36 cellular contexts compared by ENCODE assay signal in genomic region chr19:43479961-43480561, GRCh38. TPM values are rescaled to one million over a fixed set of nuclear protein-coding genes. Genes with fewer than 3 reads are reported as not detected.
"Had no signal": no experiment of that assay in that cellular context is flagged by ENCODE, and none has a peak within 500 bp of the region (broad histone marks: within the 10 kb centered on the region; RNA-seq: fewer than 3 reads in every experiment).

No MANE protein-coding gene starts in this region.

- H3K27me3 ChIP-seq: ascending aorta, cardiac muscle cell had no signal

- H3K9me3 Mint-ChIP-seq: activated CD4-positive, alpha-beta memory T cell treated with anti-CD3 and anti-CD28 coated beads, Interleukin-2, amount 10 ng/mL, durations not matched to agents 7 days and 5 days; activated naive CD4-positive, alpha-beta T cell treated with anti-CD3 and anti-CD28 coated beads, Interleukin-2, amount 10 ng/mL, durations not matched to agents 7 days and 5 days; activated naive CD8-positive, alpha-beta T cell treated with anti-CD3 and anti-CD28 coated beads, Interleukin-2, amount 10 ng/mL, durations not matched to agents 7 days and 5 days; activated naive CD8-positive, alpha-beta T cell treated with anti-CD3 and anti-CD28 coated beads, Interleukin-2, amount 50 U/mL, for 24 hours; activated T-cell treated with anti-CD3 and anti-CD28 coated beads, Interleukin-2, amount 50 U/mL, for 24 hours; central memory CD8-positive, alpha-beta T cell; T-helper 1 cell treated with Interleukin-12 subunit alpha and Interleukin-12 subunit beta and Interleukin-4 antibody, amounts not matched to agents 30 μg/mL and 1 μg/mL, for 36 hours had no signal

- H3K27ac Mint-ChIP-seq: activated CD4-positive, alpha-beta memory T cell treated with anti-CD3 and anti-CD28 coated beads, Interleukin-2, amount 10 ng/mL, durations not matched to agents 7 days and 5 days; activated CD4-positive, alpha-beta T cell treated with anti-CD3 and anti-CD28 coated beads for 36 hours; activated CD4-positive, alpha-beta T cell treated with anti-CD3 and anti-CD28 coated beads, Interleukin-2, amount 10 ng/mL, durations not matched to agents 7 days and 5 days; activated CD8-positive, alpha-beta memory T cell treated with anti-CD3 and anti-CD28 coated beads, Interleukin-2, amount 10 ng/mL, durations not matched to agents 7 days and 5 days; activated CD8-positive, alpha-beta T cell treated with anti-CD3 and anti-CD28 coated beads, Interleukin-2, amount 10 ng/mL, durations not matched to agents 7 days and 5 days; activated naive CD4-positive, alpha-beta T cell treated with anti-CD3 and anti-CD28 coated beads, Interleukin-2, amount 10 ng/mL, durations not matched to agents 7 days and 5 days; activated naive CD4-positive, alpha-beta T cell treated with anti-CD3 and anti-CD28 coated beads, Interleukin-2, amount 50 U/mL, for 24 hours; activated naive CD8-positive, alpha-beta T cell; activated naive CD8-positive, alpha-beta T cell treated with anti-CD3 and anti-CD28 coated beads, Interleukin-2, amount 10 ng/mL, durations not matched to agents 7 days and 5 days; activated naive CD8-positive, alpha-beta T cell treated with anti-CD3 and anti-CD28 coated beads, Interleukin-2, amount 50 U/mL, for 24 hours; activated T-cell treated with anti-CD3 and anti-CD28 coated beads, Interleukin-2, amount 50 U/mL, for 24 hours; activated T-helper 2 cell treated with anti-CD3 and anti-CD28 coated beads, Interferon-gamma antibody, Interleukin-2, Interleukin-4, amounts not matched to agents 10 μg/mL and 5 μg/mL and 100 μg/mL, durations not matched to agents 14 hours and 24 hours and 36 hours; brain; T-helper 1 cell treated with Interleukin-12 subunit alpha and Interleukin-12 subunit beta and Interleukin-4 antibody, amounts not matched to agents 30 μg/mL and 1 μg/mL, for 36 hours had no signal

- H3K4me3 ChIP-seq: ascending aorta, cardiac muscle cell had no signal

- H3K9me3 ChIP-seq: ascending aorta had no signal

- H3K36me3 Mint-ChIP-seq: activated CD8-positive, alpha-beta memory T cell treated with anti-CD3 and anti-CD28 coated beads, Interleukin-2, amount 10 ng/mL, durations not matched to agents 7 days and 5 days had no signal

- H3K4me3 Mint-ChIP-seq: activated CD4-positive, alpha-beta memory T cell treated with anti-CD3 and anti-CD28 coated beads, Interleukin-2, amount 10 ng/mL, durations not matched to agents 7 days and 5 days; activated CD4-positive, alpha-beta T cell treated with anti-CD3 and anti-CD28 coated beads for 36 hours; activated CD4-positive, alpha-beta T cell treated with anti-CD3 and anti-CD28 coated beads, Interleukin-2, amount 10 ng/mL, durations not matched to agents 7 days and 5 days; activated CD8-positive, alpha-beta memory T cell treated with anti-CD3 and anti-CD28 coated beads, Interleukin-2, amount 10 ng/mL, durations not matched to agents 7 days and 5 days; activated CD8-positive, alpha-beta T cell treated with anti-CD3 and anti-CD28 coated beads, Interleukin-2, amount 10 ng/mL, durations not matched to agents 7 days and 5 days; activated naive CD4-positive, alpha-beta T cell treated with anti-CD3 and anti-CD28 coated beads, Interleukin-2, amount 10 ng/mL, durations not matched to agents 7 days and 5 days; activated naive CD4-positive, alpha-beta T cell treated with anti-CD3 and anti-CD28 coated beads, Interleukin-2, amount 50 U/mL, for 24 hours; activated naive CD8-positive, alpha-beta T cell; activated naive CD8-positive, alpha-beta T cell treated with anti-CD3 and anti-CD28 coated beads, Interleukin-2, amount 10 ng/mL, durations not matched to agents 7 days and 5 days; activated naive CD8-positive, alpha-beta T cell treated with anti-CD3 and anti-CD28 coated beads, Interleukin-2, amount 50 U/mL, for 24 hours; activated T-cell treated with anti-CD3 and anti-CD28 coated beads, Interleukin-2, amount 50 U/mL, for 24 hours; brain; central memory CD8-positive, alpha-beta T cell; T-helper 1 cell treated with Interleukin-12 subunit alpha and Interleukin-12 subunit beta and Interleukin-4 antibody, amounts not matched to agents 30 μg/mL and 1 μg/mL, for 36 hours had no signal

- DNase-seq: activated CD4-positive, alpha-beta memory T cell treated with anti-CD3 and anti-CD28 coated beads, Interleukin-2, amount 10 ng/mL, durations not matched to agents 7 days and 5 days; activated CD4-positive, alpha-beta T cell treated with anti-CD3 and anti-CD28 coated beads for 1 hour; activated CD4-positive, alpha-beta T cell treated with anti-CD3 and anti-CD28 coated beads for 36 hours; activated CD4-positive, alpha-beta T cell treated with anti-CD3 and anti-CD28 coated beads for 48 hours; activated CD4-positive, alpha-beta T cell treated with anti-CD3 and anti-CD28 coated beads, Interleukin-2, amount 10 ng/mL, durations not matched to agents 7 days and 5 days; activated CD4-positive, alpha-beta T cell treated with anti-CD3 and anti-CD28 coated beads, Interleukin-2, amount 50 U/mL, for 48 hours; activated CD4-positive, CD25-positive, alpha-beta regulatory T cell; activated CD8-positive, alpha-beta memory T cell treated with anti-CD3 and anti-CD28 coated beads for 24 hours; activated CD8-positive, alpha-beta memory T cell treated with anti-CD3 and anti-CD28 coated beads, Interleukin-2, amount 10 ng/mL, durations not matched to agents 7 days and 5 days; activated CD8-positive, alpha-beta memory T cell treated with anti-CD3 and anti-CD28 coated beads, Interleukin-2, amount 50 U/mL, for 48 hours; activated CD8-positive, alpha-beta T cell treated with anti-CD3 and anti-CD28 coated beads, Interleukin-2, amount 10 ng/mL, durations not matched to agents 7 days and 5 days; activated effector memory CD4-positive, alpha-beta T cell treated with Interleukin-2 at 50 U/mL for 16 hours; activated gamma-delta T cell; activated naive CD4-positive, alpha-beta T cell treated with anti-CD3 and anti-CD28 coated beads, Interleukin-2, amount 10 ng/mL, durations not matched to agents 7 days and 5 days; activated naive CD4-positive, alpha-beta T cell treated with Interleukin-2 at 50 U/mL for 16 hours; activated naive CD8-positive, alpha-beta T cell treated with anti-CD3 and anti-CD28 coated beads, Interleukin-2, amount 10 ng/mL, durations not matched to agents 7 days and 5 days; activated naive CD8-positive, alpha-beta T cell treated with anti-CD3 and anti-CD28 coated beads, Interleukin-2, amount 50 U/mL, for 24 hours; activated T-cell treated with anti-CD3 and anti-CD28 coated beads, Interleukin-2, amount 50 U/mL, for 24 hours; activated T-cell treated with anti-CD3 and anti-CD28 coated beads, Interleukin-2, amount 50 U/mL, for 48 hours; amygdala; anterior cingulate cortex; caudate nucleus; cerebellar nuclear complex; T-helper 1 cell had no signal

- FAIRE-seq: bronchial epithelial cell, TTC549 had no signal

- H3K27ac ChIP-seq: ascending aorta, cardiac muscle cell, VCaP had no signal

- H3K27me3 Mint-ChIP-seq: activated CD4-positive, alpha-beta memory T cell treated with anti-CD3 and anti-CD28 coated beads, Interleukin-2, amount 10 ng/mL, durations not matched to agents 7 days and 5 days; activated CD4-positive, alpha-beta T cell treated with anti-CD3 and anti-CD28 coated beads for 36 hours; activated CD4-positive, alpha-beta T cell treated with anti-CD3 and anti-CD28 coated beads, Interleukin-2, amount 10 ng/mL, durations not matched to agents 7 days and 5 days; activated CD8-positive, alpha-beta memory T cell treated with anti-CD3 and anti-CD28 coated beads, Interleukin-2, amount 10 ng/mL, durations not matched to agents 7 days and 5 days; activated naive CD4-positive, alpha-beta T cell treated with anti-CD3 and anti-CD28 coated beads, Interleukin-2, amount 10 ng/mL, durations not matched to agents 7 days and 5 days; activated naive CD4-positive, alpha-beta T cell treated with anti-CD3 and anti-CD28 coated beads, Interleukin-2, amount 50 U/mL, for 24 hours; activated naive CD8-positive, alpha-beta T cell; activated naive CD8-positive, alpha-beta T cell treated with anti-CD3 and anti-CD28 coated beads, Interleukin-2, amount 10 ng/mL, durations not matched to agents 7 days and 5 days; activated naive CD8-positive, alpha-beta T cell treated with anti-CD3 and anti-CD28 coated beads, Interleukin-2, amount 50 U/mL, for 24 hours; activated T-cell treated with anti-CD3 and anti-CD28 coated beads, Interleukin-2, amount 50 U/mL, for 24 hours; brain; central memory CD8-positive, alpha-beta T cell had no signal

- ATAC-seq: activated CD4-positive, alpha-beta T cell treated with anti-CD3 and anti-CD28 coated beads for 36 hours; activated CD4-positive, CD25-positive, alpha-beta regulatory T cell treated with anti-CD3 and anti-CD28 coated beads, Interleukin-2, amount 50 U/mL, for 24 hours; activated CD8-positive, alpha-beta memory T cell treated with anti-CD3 and anti-CD28 coated beads, Interleukin-2, amount 10 ng/mL, durations not matched to agents 7 days and 5 days; activated CD8-positive, alpha-beta T cell treated with anti-CD3 and anti-CD28 coated beads, Interleukin-2, amount 10 ng/mL, durations not matched to agents 7 days and 5 days; activated naive CD8-positive, alpha-beta T cell treated with anti-CD3 and anti-CD28 coated beads, Interleukin-2, amount 50 U/mL, for 24 hours had no signal

RNA-seq across cellular contexts. Expression of gene LYPD3, which starts 14.7 kb away (rescaled TPM):
- total RNA-seq: ascending aorta had no signal

RNA-seq across cellular contexts. Expression of gene ZNF575, which starts 52.9 kb away (rescaled TPM):
- total RNA-seq: ascending aorta, bronchial epithelial cell, cardiac muscle cell had no signal
